Comparison of ENCODE assay signal across 17 cellular contexts in the genomic region with DNA sequence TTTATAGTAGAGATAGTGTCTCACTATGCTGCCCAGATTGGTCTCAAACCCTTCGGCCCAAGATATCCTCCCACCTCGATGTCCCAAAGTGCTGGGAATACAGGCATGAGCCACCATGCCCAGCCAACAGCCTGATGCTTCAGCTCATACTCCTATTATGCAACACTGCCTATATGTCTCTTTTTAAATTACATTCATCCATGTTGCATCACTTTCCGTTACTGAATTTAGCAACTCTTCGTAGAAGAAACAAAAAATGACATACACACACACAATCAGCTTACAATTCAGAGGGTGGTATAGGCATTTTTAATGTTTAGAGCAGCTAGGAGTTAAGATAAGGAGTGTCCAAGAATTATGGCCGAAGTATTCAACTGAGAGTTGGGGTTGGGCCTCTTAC.
A peak's percentile ranks its signal among the peaks of the same experiment; 100 is the strongest.
DNase-seq lines count a peak whose midpoint lies in the region; ATAC-seq and TF ChIP-seq lines count a peak whose summit lies in the region.
"Had no signal": no experiment of that assay in that cellular context is flagged by ENCODE, and none has a peak within 500 bp of the region (broad histone marks: within the 10 kb centered on the region; RNA-seq: fewer than 3 reads in every experiment).

No MANE protein-coding gene starts in this region.

- H3K4me3 ChIP-seq in HL-60 (replicated peaks; ENCODE audit: insufficient read depth, low read length): no peak overlapping the region
- no peak overlapping the region for H3K4me3 ChIP-seq in fibroblast of villous mesenchyme (ENCODE audit: low read depth, low read length)
- no peak overlapping the region for H3K4me3 ChIP-seq in Peyer's patch
- H3K4me3 ChIP-seq: SJSA1 had no signal

- H3K27ac ChIP-seq in HL-60 (replicated peaks) (peak overlapping the region; percentile 10; the same call in 1 of the 2 replicates), substantia nigra (ENCODE audit: low read depth, low read length, poor library complexity, severe bottlenecking) (no peak overlapping the region), Peyer's patch (no peak overlapping the region)
- H3K27ac ChIP-seq: SJSA1 had no signal

- DNase-seq in HL-60 (ENCODE audit: low read depth in 1 of 2, low spot score in 1 of 2): peak; percentile 23 to 69
- DNase-seq in MV-4-11 (lab: John Stamatoyannopoulos, UW): peak; percentile 89
- peak; percentile 16 for DNase-seq in OCI-M1 (lab: John Stamatoyannopoulos, UW)
- DNase-seq in fibroblast of villous mesenchyme (ENCODE audit: low read depth): peak; percentile 29
- no peak for DNase-seq in ACHN
- no peak for DNase-seq in substantia nigra (lab: John Stamatoyannopoulos, UW)
- no peak for DNase-seq in Peyer's patch
- DNase-seq: BE2C, DMS79, KBM-7, NCI-H1092, NCI-H1436, NCI-H187 treated with DMSO at 0.1 percent for 48 hours, NCI-H774 had no signal

- H3K27me3 ChIP-seq in HL-60 (ENCODE audit: insufficient read depth, poor library complexity, severe bottlenecking) (no peaks in the 10 kb centered on the region), Peyer's patch (no peaks in the 10 kb centered on the region)
- H3K27me3 ChIP-seq: BE2C, SJSA1 had no signal

- no peak for ATAC-seq in HG03520 (IDR thresholded peaks at IDR 0.05; ENCODE audit: unreplicated experiment)
- ATAC-seq: Panc1 had no signal

- in situ Hi-C loops in ACHN (cut with HindIII; ENCODE audit: low pct_ligation_motif_present, low pct_unique_long_range_greater_than_20kb, low sequenced_read_pairs): no loop called here

- no peak for TF ChIP-seq POLR2A in Peyer's patch (IDR thresholded peaks at IDR 0.05)

- no peaks in the 10 kb centered on the region for H3K36me3 ChIP-seq in Peyer's patch
- H3K36me3 ChIP-seq: BE2C, SJSA1 had no signal

- H3K9me3 ChIP-seq in Peyer's patch: no peaks in the 10 kb centered on the region
- H3K9me3 ChIP-seq: BE2C, SJSA1 had no signal

- TF ChIP-seq CTCF in HL-60 (IDR thresholded peaks at IDR 0.05; ENCODE audit: insufficient read depth, low read length) (no peak), fibroblast of villous mesenchyme (IDR thresholded peaks at IDR 0.05; ENCODE audit: insufficient read depth, low read depth, low read length) (no peak), Peyer's patch (IDR thresholded peaks at IDR 0.05) (no peak)

- no peaks in the 10 kb centered on the region for H3K4me1 ChIP-seq in Peyer's patch
- H3K4me1 ChIP-seq: SJSA1 had no signal

Comparison
In these comparisons a context has a peak if more than half of its experiments do, and no peak if none do; other contexts are left out.
1. DNase-seq: peak in HL-60 (2 of 2), MV-4-11 (single experiment), OCI-M1 (single experiment) and fibroblast of villous mesenchyme (single experiment); none in ACHN (single experiment), substantia nigra (0 of 49) and Peyer's patch (0 of 3).